Comparison of ENCODE assay signal across 12 cellular contexts in genomic region chr20:45354423-45355208, GRCh38. TPM values are rescaled to one million over a fixed set of nuclear protein-coding genes. Genes with fewer than 3 reads are reported as not detected.
DNase-seq lines count a peak whose midpoint lies in the region; ATAC-seq and TF ChIP-seq lines count a peak whose summit lies in the region.
"Had no signal": no experiment of that assay in that cellular context is flagged by ENCODE, and none has a peak within 500 bp of the region (broad histone marks: within the 10 kb centered on the region; RNA-seq: fewer than 3 reads in every experiment).

No MANE protein-coding gene starts in this region.

- WGBS in esophagus muscularis mucosa, result 62% methylated on average over 9 of the region's 9 CpGs
- 70 to 85% (median 76%) methylated on average over 9 of the region's 9 CpGs for WGBS in spleen, 5 donors

- H3K27me3 ChIP-seq in esophagus muscularis mucosa (no peaks in the 10 kb centered on the region), spleen (replicated peaks in 1 of 7) (no peaks in the 10 kb centered on the region)

- H3K27ac Mint-ChIP-seq in activated naive CD4-positive, alpha-beta T cell treated with anti-CD3 and anti-CD28 coated beads for 36 hours, result peak overlapping the region; percentile 91
- peak overlapping the region; percentile 65 for H3K27ac Mint-ChIP-seq in T-helper 17 cell
- no peak overlapping the region for H3K27ac Mint-ChIP-seq in mesothelial cell of epicardium

- peak overlapping the region; percentile 91 to 96 (median 93) for H3K27ac ChIP-seq in esophagus muscularis mucosa (replicated peaks in 1 of 4)
- H3K27ac ChIP-seq in spleen, result peak overlapping the region in 5 of 8 donors; percentile 27 to 63 (median 32)

- H3K36me3 ChIP-seq in esophagus muscularis mucosa, result no peaks in the 10 kb centered on the region
- H3K36me3 ChIP-seq in spleen, result no peaks in the 10 kb centered on the region
- H3K36me3 ChIP-seq: HAP-1 had no signal

- no peaks in the 10 kb centered on the region for H3K9me3 Mint-ChIP-seq in activated naive CD4-positive, alpha-beta T cell treated with anti-CD3 and anti-CD28 coated beads for 36 hours
- H3K9me3 Mint-ChIP-seq in mesothelial cell of epicardium, result no peaks in the 10 kb centered on the region

- H3K27me3 Mint-ChIP-seq in activated naive CD4-positive, alpha-beta T cell treated with anti-CD3 and anti-CD28 coated beads for 36 hours (ENCODE audit: low read depth), result no peaks in the 10 kb centered on the region
- H3K27me3 Mint-ChIP-seq in T-helper 17 cell (no peaks in the 10 kb centered on the region), mesothelial cell of epicardium (ENCODE audit: low read depth) (no peaks in the 10 kb centered on the region)

- no peak for TF ChIP-seq EP300 in esophagus muscularis mucosa (IDR thresholded peaks at IDR 0.05)

- H3K36me3 Mint-ChIP-seq in activated naive CD4-positive, alpha-beta T cell treated with anti-CD3 and anti-CD28 coated beads for 36 hours (ENCODE audit: low read depth), result no peaks in the 10 kb centered on the region
- H3K36me3 Mint-ChIP-seq in T-helper 17 cell (ENCODE audit: low read depth), result no peaks in the 10 kb centered on the region
- no peaks in the 10 kb centered on the region for H3K36me3 Mint-ChIP-seq in mesothelial cell of epicardium

- peaks cover 47% of the 10 kb centered on the region for H3K4me1 Mint-ChIP-seq in activated naive CD4-positive, alpha-beta T cell treated with anti-CD3 and anti-CD28 coated beads for 36 hours (ENCODE audit: low read depth)
- H3K4me1 Mint-ChIP-seq in T-helper 17 cell (peaks cover 17% of the 10 kb centered on the region), mesothelial cell of epicardium (peaks cover 14% of the 10 kb centered on the region)

- no peak overlapping the region for H3K4me3 Mint-ChIP-seq in activated naive CD4-positive, alpha-beta T cell treated with anti-CD3 and anti-CD28 coated beads for 36 hours
- no peak overlapping the region for H3K4me3 Mint-ChIP-seq in T-helper 17 cell
- H3K4me3 Mint-ChIP-seq in mesothelial cell of epicardium, result no peak overlapping the region

- ATAC-seq in T-helper 17 cell (no peak), GM19395 (IDR thresholded peaks at IDR 0.05; ENCODE audit: unreplicated experiment) (no peak)

- peaks cover 46 to 58% (median 54%) of the 10 kb centered on the region in 4 donors for H3K4me1 ChIP-seq in esophagus muscularis mucosa
- peaks cover 0 to 31% (median 22%) of the 10 kb centered on the region in 6 donors for H3K4me1 ChIP-seq in spleen
- H3K4me1 ChIP-seq: HAP-1 had no signal

- H3K9me3 ChIP-seq in T-helper 17 cell (ENCODE audit: control insufficient read depth, low read length, poor library complexity, severe bottlenecking) (no peaks in the 10 kb centered on the region), esophagus muscularis mucosa (no peaks in the 10 kb centered on the region), spleen (no peaks in the 10 kb centered on the region)
- H3K9me3 ChIP-seq: HAP-1 had no signal

- TF ChIP-seq CTCF in esophagus muscularis mucosa (IDR thresholded peaks at IDR 0.05), result no peak
- TF ChIP-seq CTCF in spleen (IDR thresholded peaks at IDR 0.05 in 8 of 11, conservative IDR thresholded peaks at IDR 0.05 in 3 of 11), result no peak
- no peak for TF ChIP-seq CTCF in mesothelial cell of epicardium (IDR thresholded peaks at IDR 0.05; ENCODE audit: unreplicated experiment)

- no peak for DNase-seq in activated naive CD4-positive, alpha-beta T cell treated with anti-CD3 and anti-CD28 coated beads for 36 hours
- DNase-seq in activated naive CD4-positive, alpha-beta T cell (lab: John Stamatoyannopoulos, UW), result no peak
- no peak for DNase-seq in T-helper 17 cell
- DNase-seq in esophagus muscularis mucosa (ENCODE audit: extremely low spot score), result no peak
- DNase-seq in spleen, result no peak
- DNase-seq in mesothelial cell of epicardium (ENCODE audit: low spot score in 2 of 2, unreplicated experiment in 2 of 2), result no peak
- no peak for DNase-seq in retina
- DNase-seq: aorta, midbrain had no signal

- intact Hi-C loops in activated naive CD4-positive, alpha-beta T cell treated with anti-CD3 and anti-CD28 coated beads for 36 hours (cut with micrococcal nuclease), result loop anchor here (1.0 to 2.0 kb wide), 3 partner anchors 8 to 36 kb away; partner anchors contain the start of gene SYS1
- intact Hi-C loops in esophagus muscularis mucosa (cut with DNase I), result no loop called here
- intact Hi-C loops in spleen (cut with DNase I; ENCODE audit: low total_unique reads), result no loop called here

- CTCF ChIA-PET in activated naive CD4-positive, alpha-beta T cell treated with anti-CD3 and anti-CD28 coated beads for 36 hours (lab: Charles Lee), result interaction anchor here (0.5 to 3.5 kb wide), 9 partner anchors 8 to 417 kb away, joined by 3 to 20 read pairs (median 4); partner anchors contain the start of gene SYS1

- TF ChIP-seq POLR2A in esophagus muscularis mucosa (IDR thresholded peaks at IDR 0.05; ENCODE audit: low read depth) (no peak), spleen (IDR thresholded peaks at IDR 0.05) (no peak)

- H3K4me3 ChIP-seq in esophagus muscularis mucosa, result no peak overlapping the region
- no peak overlapping the region for H3K4me3 ChIP-seq in spleen
- H3K4me3 ChIP-seq: HAP-1 had no signal

RNA-seq across cellular contexts. Expression of gene SDC4, which starts 6.4 kb away (rescaled TPM):
- total RNA-seq in activated naive CD4-positive, alpha-beta T cell treated with anti-CD3 and anti-CD28 coated beads for 36 hours, result 10 to 100 TPM; 28.4 to 31.4 TPM
- 1 to 10 TPM; 2.7 to 5.3 TPM for total RNA-seq in T-helper 17 cell
- 100 to 1,000 TPM in 1 of 4 donors, 10 to 100 TPM in 3; 61.9 to 177 (median 72.2) TPM for total RNA-seq in esophagus muscularis mucosa
- total RNA-seq in spleen, result 10 to 100 TPM; 27.2 to 56.1 (median 39.7) TPM
- 10 to 100 TPM; 10.4 to 21.0 (median 15.5) TPM for polyA plus RNA-seq in spleen
- total RNA-seq in mesothelial cell of epicardium, result 44.3 to 46.7 TPM (median 46.7 TPM) in 3 replicates

RNA-seq across cellular contexts. Expression of gene SYS1, which starts 8.3 kb away (rescaled TPM):
- total RNA-seq in activated naive CD4-positive, alpha-beta T cell treated with anti-CD3 and anti-CD28 coated beads for 36 hours, result 10 to 100 TPM; 24.0 to 26.0 TPM
- total RNA-seq in T-helper 17 cell (10 to 100 TPM; 93.3 to 99.5 TPM), esophagus muscularis mucosa (10 to 100 TPM; 28.2 to 48.4 (median 42.5) TPM), spleen (10 to 100 TPM; 23.7 to 69.8 (median 35.3) TPM), mesothelial cell of epicardium (25.6 to 27.2 TPM (median 26.7 TPM) in 3 replicates)
- polyA plus RNA-seq in spleen, result 10 to 100 TPM; 15.1 to 22.2 (median 21.6) TPM

RNA-seq across cellular contexts. Expression of gene TP53TG5, which starts 23.5 kb away (rescaled TPM):
- 1 to 10 TPM in 1 of 2 experiments, under 1 TPM in 1; 0.59 to 1.0 TPM for total RNA-seq in activated naive CD4-positive, alpha-beta T cell treated with anti-CD3 and anti-CD28 coated beads for 36 hours
- total RNA-seq in T-helper 17 cell (not detected), esophagus muscularis mucosa (1 to 10 TPM in 2 of 4 donors, under 1 TPM in 1, not detected in 1; 0.17 to 2.1 (median 1.1) TPM), spleen (under 1 TPM in 2 of 7 donors, not detected in 5; 0.60 to 0.66 TPM), mesothelial cell of epicardium (0.47 to 0.69 TPM in 2 of 3 replicates, not detected in the other)
- under 1 TPM in 1 of 3 donors, not detected in 2; 0.08 TPM for polyA plus RNA-seq in spleen
- polyA plus RNA-seq: aorta had no signal

RNA-seq across cellular contexts. Expression of gene MATN4, which starts 46.5 kb away (rescaled TPM):
- total RNA-seq in activated naive CD4-positive, alpha-beta T cell treated with anti-CD3 and anti-CD28 coated beads for 36 hours, result 1 to 10 TPM; 1.0 to 1.5 TPM
- total RNA-seq in T-helper 17 cell (not detected), esophagus muscularis mucosa (under 1 TPM in 2 of 4 donors, not detected in 2; 0.17 to 0.33 TPM), spleen (not detected), mesothelial cell of epicardium (0.11 TPM in 1 of 3 replicates, not detected in the others)
- under 1 TPM in 2 of 3 donors, not detected in 1; 0.19 to 0.52 TPM for polyA plus RNA-seq in spleen

RNA-seq across cellular contexts. Expression of gene RBPJL, which starts 48.0 kb away (rescaled TPM):
- not detected for total RNA-seq in activated naive CD4-positive, alpha-beta T cell treated with anti-CD3 and anti-CD28 coated beads for 36 hours
- total RNA-seq in T-helper 17 cell, result not detected
- not detected for total RNA-seq in esophagus muscularis mucosa
- not detected for total RNA-seq in spleen
- under 1 TPM in 2 of 3 donors, not detected in 1; 0.05 to 0.09 TPM for polyA plus RNA-seq in spleen
- total RNA-seq in mesothelial cell of epicardium, result not detected in 3 replicates
- total RNA-seq: aorta, subcutaneous adipose tissue had no signal
